8 cellular contexts compared by ENCODE assay signal in genomic region chr11:63671322-63672155, GRCh38. TPM values are rescaled to one million over a fixed set of nuclear protein-coding genes. Genes with fewer than 3 reads are reported as not detected.
DNase-seq lines count a peak whose midpoint lies in the region; TF ChIP-seq lines count a peak whose summit lies in the region.

TSS of gene ATL3 (minus strand) at chr11:63671376. CDS start at chr11:63671335, 41 bp downstream.

- H3K4me1 Mint-ChIP-seq in neural crest cell, result peaks cover 9% of the 10 kb centered on the region

- H3K9ac ChIP-seq in ES-I3 (ENCODE audit: low read depth, low read length), result peak within 1 kb of the TSS; percentile 45

- peaks cover 4% of the 10 kb centered on the region for H3K27me3 Mint-ChIP-seq in neural crest cell (ENCODE audit: low read depth)

- no peaks in the 10 kb centered on the region for H3K27me3 ChIP-seq in HAP-1 (ENCODE audit: low read depth)
- no peaks in the 10 kb centered on the region for H3K27me3 ChIP-seq in MG63
- H3K27me3 ChIP-seq in SJCRH30, result no peaks in the 10 kb centered on the region
- no peaks in the 10 kb centered on the region for H3K27me3 ChIP-seq in stomach

- peak; percentile 95 to 99 for DNase-seq in HAP-1 (ENCODE audit: low spot score in 2 of 2)
- DNase-seq in MG63, result peak; percentile 97
- peak; percentile 95 to 96 for DNase-seq in SJCRH30
- DNase-seq in activated gamma-delta T cell treated with anti-CD3 and anti-CD28 coated beads, Interleukin-2, amount 50 U/mL, for 16 hours (ENCODE audit: low read depth), result peak; percentile 93
- DNase-seq in foreskin fibroblast, result peak; percentile 93 to 98
- peak; percentile 87 for DNase-seq in neural crest cell (ENCODE audit: low read depth, low spot score)
- DNase-seq in stomach, result peak; percentile 99

- TF ChIP-seq POLR2A in stomach (IDR thresholded peaks at IDR 0.05), result no peak

- 12 to 48% (median 12%) methylated on average over 15 to 69 of the region's 69 CpGs for whole genome bisulfite sequencing in stomach, 5 donors

- H3K36me3 ChIP-seq in ES-I3 (ENCODE audit: insufficient read depth, low read length), result no peaks in the 10 kb centered on the region
- H3K36me3 ChIP-seq in HAP-1 (replicated peaks), result peaks cover 5% of the 10 kb centered on the region
- H3K36me3 ChIP-seq in MG63, result peaks cover 7% of the 10 kb centered on the region
- H3K36me3 ChIP-seq in SJCRH30, result no peaks in the 10 kb centered on the region
- H3K36me3 ChIP-seq in stomach, result peaks cover 0 to 5% (median under 1%) of the 10 kb centered on the region in 4 donors

- H3K4me3 Mint-ChIP-seq in neural crest cell, result peak within 1 kb of the TSS; percentile 79

- TF ChIP-seq CTCF in foreskin fibroblast (IDR thresholded peaks at IDR 0.05; ENCODE audit: low read depth, low read length) (no peak), neural crest cell (conservative IDR thresholded peaks at IDR 0.05) (no peak), stomach (IDR thresholded peaks at IDR 0.05) (no peak)

- in situ Hi-C loops in HAP-1 (cut with MboI; ENCODE audit: low sequenced_read_pairs), result loop anchor here (25.0 kb wide), 1 partner anchor 759 kb away; the partner anchor contains the start of gene CHRM1

- peak within 1 kb of the TSS; percentile 74 for H3K27ac ChIP-seq in SJCRH30
- peak within 1 kb of the TSS; percentile 96 to 100 (median 99) for H3K27ac ChIP-seq in stomach

- H3K27ac Mint-ChIP-seq in neural crest cell (ENCODE audit: unreplicated experiment), result no peak within 1 kb of the TSS

- H3K4me1 ChIP-seq in ES-I3 (ENCODE audit: insufficient read depth, low read length) (peaks cover 23% of the 10 kb centered on the region), HAP-1 (peaks cover 21% of the 10 kb centered on the region), SJCRH30 (peaks cover 5% of the 10 kb centered on the region; the same call in 1 of the 2 replicates), stomach (peaks cover 39 to 48% (median 43%) of the 10 kb centered on the region in 4 donors)

- H3K4me3 ChIP-seq in HAP-1, result peak within 1 kb of the TSS; percentile 35
- peak within 1 kb of the TSS; percentile 74 for H3K4me3 ChIP-seq in MG63
- peak within 1 kb of the TSS; percentile 72 for H3K4me3 ChIP-seq in SJCRH30
- H3K4me3 ChIP-seq in foreskin fibroblast (ENCODE audit: low read depth in 1 of 2, low read length in 2 of 2), result peak within 1 kb of the TSS; percentile 67 to 70
- peak within 1 kb of the TSS; percentile 70 to 92 (median 83) for H3K4me3 ChIP-seq in stomach

- intact Hi-C loops in stomach (cut with DNase I; ENCODE audit: low total_unique reads), result no loop called here

- no peaks in the 10 kb centered on the region for H3K9me3 Mint-ChIP-seq in neural crest cell

- no peaks in the 10 kb centered on the region for H3K9me3 ChIP-seq in ES-I3 (ENCODE audit: control insufficient read depth, insufficient read depth, low read length)
- no peaks in the 10 kb centered on the region for H3K9me3 ChIP-seq in HAP-1
- H3K9me3 ChIP-seq in MG63, result no peaks in the 10 kb centered on the region
- no peaks in the 10 kb centered on the region for H3K9me3 ChIP-seq in SJCRH30 (replicated peaks)
- H3K9me3 ChIP-seq in stomach, result no peaks in the 10 kb centered on the region

- no peak for TF ChIP-seq EP300 in stomach (IDR thresholded peaks at IDR 0.05)

- H3K36me3 Mint-ChIP-seq in neural crest cell (ENCODE audit: low read depth), result no peaks in the 10 kb centered on the region

RNA-seq across cellular contexts. Expression of gene ATL3, which starts in this region (rescaled TPM):
- total RNA-seq in MG63 (2014; rRNA removed; shearing (Covaris generic); ENCODE audit: low replicate concordance), result 92.4 and 93.6 TPM in 2 replicates
- total RNA-seq in SJCRH30 (2014; rRNA removed; shearing (Covaris generic)), result 25.1 and 26.4 TPM in 2 replicates
- total RNA-seq in neural crest cell, result 13.2 and 15.2 TPM in 2 replicates
- 10 to 100 TPM; 10.1 to 99.3 (median 53.5) TPM for total RNA-seq in stomach
- 10 to 100 TPM in 1 of 3 donors, 1 to 10 TPM in 2; 5.7 to 17.7 (median 8.0) TPM for polyA plus RNA-seq in stomach

Comparison
In these comparisons a context has a peak if more than half of its experiments do, and no peak if none do; other contexts are left out.
1. Peak in every context shown above with its lines: DNase-seq, H3K4me3 ChIP-seq and H3K27ac ChIP-seq.